ENCODE assay signal across 8 cellular contexts in genomic region chr20:34956041-34956458, GRCh38. TPM values are rescaled to one million over a fixed set of nuclear protein-coding genes. Genes with fewer than 3 reads are reported as not detected.
DNase-seq lines count a peak whose midpoint lies in the region; ATAC-seq and TF ChIP-seq lines count a peak whose summit lies in the region.

No MANE protein-coding gene starts in this region.

- no peak for TF ChIP-seq EP300 in gastroesophageal sphincter (IDR thresholded peaks at IDR 0.05)

- no peak for TF ChIP-seq POLR2A in gastroesophageal sphincter (IDR thresholded peaks at IDR 0.05)

- ATAC-seq in GM21723 (IDR thresholded peaks at IDR 0.05; ENCODE audit: unreplicated experiment), result peak; percentile 45
- no peak for ATAC-seq in gastroesophageal sphincter

- DNase-seq in GM13976 (ENCODE audit: low spot score) (no peak), NCI-H748 (lab: John Stamatoyannopoulos, UW; ENCODE audit: unreplicated experiment) (no peak)
- no peak for DNase-seq in activated CD8-positive, alpha-beta memory T cell treated with anti-CD3 and anti-CD28 coated beads, Interleukin-2, amount 50 U/mL, for 4 hours
- no peak for DNase-seq in stimulated activated naive CD4-positive, alpha-beta T cell treated with Interleukin-2 at 50 U/mL for 16 hours (lab: John Stamatoyannopoulos, UW)

- peak overlapping the region; percentile 92 to 98 (median 93) for H3K9ac ChIP-seq in skeletal muscle tissue (ENCODE audit: low read depth in 1 of 3, low read length in 3 of 3)

- H3K9me3 ChIP-seq in gastroesophageal sphincter, result no peaks in the 10 kb centered on the region
- H3K9me3 ChIP-seq in skeletal muscle tissue (ENCODE audit: control insufficient read depth in 3 of 3, low read length in 3 of 3), result no peaks in the 10 kb centered on the region

- H3K27me3 ChIP-seq in gastroesophageal sphincter (no peaks in the 10 kb centered on the region), skeletal muscle tissue (ENCODE audit: control insufficient read depth in 3 of 3, insufficient read depth in 3 of 3, low read length in 3 of 3) (no peaks in the 10 kb centered on the region)

- TF ChIP-seq CTCF in WI38 (IDR thresholded peaks at IDR 0.05; ENCODE audit: low read depth, low read length) (no peak), gastroesophageal sphincter (IDR thresholded peaks at IDR 0.05) (peak in 1 of 4 experiments; percentile 7), GM13976 (IDR thresholded peaks at IDR 0.05; ENCODE audit: borderline replicate concordance, control extremely low read depth, extremely low read depth, insufficient read depth, missing control alignments) (no peak)

- peaks cover 0 to 7% of the 10 kb centered on the region in 2 donors for H3K36me3 ChIP-seq in gastroesophageal sphincter
- H3K36me3 ChIP-seq in skeletal muscle tissue (ENCODE audit: control insufficient read depth in 3 of 3, insufficient read depth in 3 of 3, low read length in 3 of 3), result no peaks in the 10 kb centered on the region

- H3K4me1 ChIP-seq in gastroesophageal sphincter, result peaks cover 0 to 19% (median 5%) of the 10 kb centered on the region in 3 donors
- H3K4me1 ChIP-seq in skeletal muscle tissue (ENCODE audit: control insufficient read depth in 3 of 3, insufficient read depth in 3 of 3, low read length in 3 of 3), result peaks cover 30 to 38% (median 30%) of the 10 kb centered on the region in 3 donors

- WGBS in gastroesophageal sphincter (ENCODE audit: low coverage in 1 of 2), 2 donors, result 5 to 18% methylated on average over 4 to 6 of the region's 6 CpGs

- peak overlapping the region; percentile 82 to 98 (median 90) for H3K27ac ChIP-seq in gastroesophageal sphincter
- H3K27ac ChIP-seq in skeletal muscle tissue (ENCODE audit: low read depth, low read length), result peak overlapping the region; percentile 97

- in situ Hi-C loops in GM13976 (cut with MboI; ENCODE audit: low sequenced_read_pairs, unreplicated experiment), result no loop called here

- H3K4me3 ChIP-seq in WI38 (ENCODE audit: low read depth, low read length) (peak overlapping the region; percentile 72), gastroesophageal sphincter (peak overlapping the region; percentile 62 to 65), skeletal muscle tissue (ENCODE audit: low read length in 3 of 3) (peak overlapping the region; percentile 92 to 98 (median 93))

RNA-seq across cellular contexts. Expression of gene MYH7B, which starts 0.4 kb away (rescaled TPM):
- total RNA-seq in gastroesophageal sphincter, result under 1 TPM; 0.07 to 0.78 (median 0.16) TPM
- total RNA-seq in skeletal muscle tissue, result 19.3 TPM

RNA-seq across cellular contexts. Expression of gene GSS, which starts 0.4 kb away (rescaled TPM):
- total RNA-seq in gastroesophageal sphincter (10 to 100 TPM; 28.0 to 47.6 (median 35.6) TPM), skeletal muscle tissue (18.3 TPM)

Comparison
In these comparisons a context has a peak if more than half of its experiments do, and no peak if none do; other contexts are left out.
1. RNA of gene MYH7B, which starts 0.4 kb away (total RNA-seq): 19.3 TPM in skeletal muscle tissue (single experiment); 0.07 to 0.78 TPM in gastroesophageal sphincter; every median in the first group is over 10 times any median in the second.
2. Peak in every context shown above with its lines, with median percentiles within 50 percentile points of each other: H3K4me3 ChIP-seq.